ENCODE assay signal across 19 cellular contexts in the genomic region with DNA sequence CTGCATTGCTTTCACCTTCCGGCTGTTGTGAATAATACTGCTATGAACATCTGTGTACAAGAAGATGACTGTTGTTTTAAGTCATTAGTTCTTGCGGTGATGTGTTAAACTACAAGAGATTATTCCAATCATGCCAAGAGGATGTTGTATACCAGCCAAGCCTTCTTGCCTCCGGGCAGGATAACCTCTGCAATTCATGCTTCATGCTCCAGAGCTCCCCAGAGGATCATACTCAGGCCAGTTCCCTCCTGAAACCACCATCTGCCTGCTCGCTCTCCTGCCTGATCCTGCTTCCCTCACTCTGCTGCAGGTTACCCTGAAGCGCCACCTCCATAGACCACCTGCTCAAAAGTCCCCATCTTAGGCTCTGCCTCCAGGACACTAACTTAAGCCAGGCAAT.
DNase-seq lines count a peak whose midpoint lies in the region; ATAC-seq and TF ChIP-seq lines count a peak whose summit lies in the region.
"Had no signal": no experiment of that assay in that cellular context is flagged by ENCODE, and none has a peak within 500 bp of the region (broad histone marks: within the 10 kb centered on the region; RNA-seq: fewer than 3 reads in every experiment).

No MANE protein-coding gene starts in this region.

- peaks cover 0 to 14% of the 10 kb centered on the region in 2 donors for H3K9me3 Mint-ChIP-seq in activated naive CD4-positive, alpha-beta T cell treated with anti-CD3 and anti-CD28 coated beads, Interleukin-2, amount 50 U/mL, for 72 hours
- H3K9me3 Mint-ChIP-seq: activated B cell treated with CpG ODN at 0.5 μM for 24 hours, T-cell had no signal

- H3K27ac Mint-ChIP-seq in activated naive CD4-positive, alpha-beta T cell treated with anti-CD3 and anti-CD28 coated beads, Interleukin-2, amount 50 U/mL, for 72 hours, result no peak overlapping the region
- H3K27ac Mint-ChIP-seq: activated B cell treated with CpG ODN at 0.5 μM for 24 hours, T-cell had no signal

- DNase-seq in AG09319 (ENCODE audit: extremely low read depth, low read depth) (peak; percentile 34), GM04504 (ENCODE audit: low read depth) (peak; percentile 71), T1000 (lab: John Stamatoyannopoulos, UW) (peak; percentile 72), foreskin melanocyte (peak; percentile 9), substantia nigra (lab: John Stamatoyannopoulos, UW) (no peak)
- no peak for DNase-seq in activated naive CD4-positive, alpha-beta T cell treated with anti-CD3 and anti-CD28 coated beads, Interleukin-2, amount 50 U/mL, for 72 hours (ENCODE audit: low spot score in 2 of 2)
- DNase-seq in activated CD8-positive, alpha-beta memory T cell treated with anti-CD3 and anti-CD28 coated beads for 24 hours, result no peak
- DNase-seq: activated B cell treated with CpG ODN at 0.5 μM for 24 hours, activated gamma-delta T cell treated with Interleukin-2 at 50 U/mL for 16 hours, GOT3, Karpas-422, left colon, NCI-H1436, NCI-H526 treated with DMSO at 0.1 percent for 48 hours, T-cell had no signal

- no peak for ATAC-seq in activated naive CD4-positive, alpha-beta T cell treated with anti-CD3 and anti-CD28 coated beads, Interleukin-2, amount 50 U/mL, for 72 hours
- no peak for ATAC-seq in HG02678 (IDR thresholded peaks at IDR 0.05; ENCODE audit: unreplicated experiment)
- ATAC-seq: left colon, T-cell had no signal

- TF ChIP-seq CTCF in AG09319 (IDR thresholded peaks at IDR 0.05; ENCODE audit: low read depth, low read length), result peak; percentile 6

- peaks cover 0 to 35% of the 10 kb centered on the region in 2 donors for H3K36me3 Mint-ChIP-seq in activated naive CD4-positive, alpha-beta T cell treated with anti-CD3 and anti-CD28 coated beads, Interleukin-2, amount 50 U/mL, for 72 hours
- H3K36me3 Mint-ChIP-seq: T-cell had no signal

- H3K27ac ChIP-seq in substantia nigra (ENCODE audit: low read depth, low read length, poor library complexity, severe bottlenecking), result no peak overlapping the region
- H3K27ac ChIP-seq: coronary artery, hepatocyte, skin epidermis had no signal

Comparison
In these comparisons a context has a peak if more than half of its experiments do, and no peak if none do; other contexts are left out.
1. DNase-seq: peak in AG09319 (single experiment), GM04504 (single experiment), T1000 (single experiment) and foreskin melanocyte (single experiment); none in activated naive CD4-positive, alpha-beta T cell treated with anti-CD3 and anti-CD28 coated beads, Interleukin-2, amount 50 U/mL, for 72 hours (0 of 2), activated CD8-positive, alpha-beta memory T cell treated with anti-CD3 and anti-CD28 coated beads for 24 hours (single experiment) and substantia nigra (0 of 49).